Comparison of ENCODE assay signal across 16 cellular contexts in genomic region chr9:113612828-113613227, GRCh38.
DNase-seq lines count a peak whose midpoint lies in the region; ATAC-seq, FAIRE-seq and TF ChIP-seq lines count a peak whose summit lies in the region.
"Had no signal": no experiment of that assay in that cellular context is flagged by ENCODE, and none has a peak within 500 bp of the region (broad histone marks: within the 10 kb centered on the region; RNA-seq: fewer than 3 reads in every experiment).

No MANE protein-coding gene starts in this region.

- H3K27ac ChIP-seq in HepG2 (ENCODE audit: extremely low read length, insufficient read depth, low read length): no peak overlapping the region
- no peak overlapping the region for H3K27ac ChIP-seq in right lobe of liver
- H3K27ac ChIP-seq in H1 (ENCODE audit: low read depth, low read length): no peak overlapping the region
- H3K27ac ChIP-seq in neuronal stem cell (replicated peaks; ENCODE audit: low read length): no peak overlapping the region
- H3K27ac ChIP-seq: C4-2B had no signal

- H4K91ac ChIP-seq in H1 (replicated peaks; ENCODE audit: insufficient read length, low read length) (no peak overlapping the region), neuronal stem cell (ENCODE audit: low read depth, low read length, poor library complexity) (no peak overlapping the region)

- TF ChIP-seq RAD21 in HepG2 (CRISPR knock-in tag; IDR thresholded peaks at IDR 0.05) (no peak), H1 (IDR thresholded peaks at IDR 0.05 in 1 of 2, conservative IDR thresholded peaks at IDR 0.05 in 1 of 2; ENCODE audit: low read depth in 2 of 2, low read length in 2 of 2) (no peak)

- TF ChIP-seq EP300 in HepG2 (IDR thresholded peaks at IDR 0.05; ENCODE audit: low read depth in 2 of 2, low read length in 2 of 2) (no peak), HepG2 (CRISPR knock-in tag; IDR thresholded peaks at IDR 0.05; ENCODE audit: borderline replicate concordance) (no peak), H1 (IDR thresholded peaks at IDR 0.05; ENCODE audit: borderline replicate concordance in 1 of 2, low read depth in 2 of 2, low read length in 2 of 2) (no peak)

- H3K4me1 ChIP-seq in HepG2 (ENCODE audit: insufficient read depth, low read length) (peaks cover 94% of the 10 kb centered on the region), right lobe of liver (peaks cover 5 to 42% (median 20%) of the 10 kb centered on the region in 4 donors), H1 (replicated peaks in 1 of 4; ENCODE audit: control insufficient read depth in 3 of 4, insufficient read depth in 4 of 4, low read length in 3 of 4) (peaks cover 13 to 23% (median 13%) of the 10 kb centered on the region in 4 experiments), neuronal stem cell (ENCODE audit: control insufficient read depth in 2 of 2, insufficient read depth in 1 of 2, low read depth in 1 of 2, low read length in 2 of 2) (peaks cover 24 to 25% of the 10 kb centered on the region in 2 donors)
- H3K4me1 ChIP-seq: Caco-2 had no signal

- no peak overlapping the region for H3K56ac ChIP-seq in H1 (replicated peaks; ENCODE audit: insufficient read length, low read depth, low read length)

- WGBS in HepG2 (ENCODE audit: low lambda C conversion rate): 58% methylated on average over 5 of the region's 6 CpGs
- WGBS in right lobe of liver (ENCODE audit: insufficient coverage, low coverage, low lambda C conversion rate, missing lambda C conversion rate): 100% methylated on average over 1 of the region's 6 CpGs
- WGBS in H1 (ENCODE audit: extremely low coverage in 1 of 2, insufficient coverage in 1 of 2, insufficient read length in 1 of 2, insufficient replicate concordance in 2 of 2, low coverage in 1 of 2, low lambda C conversion rate in 2 of 2, missing lambda C conversion rate in 1 of 2), 2 experiments: 97% methylated on average over 6 of the region's 6 CpGs; no CpG with 5 or more reads in 1 of the 2 experiments
- no CpG with 5 or more reads among the region's 6 CpGs for WGBS in neuronal stem cell (ENCODE audit: extremely low coverage in 2 of 2, insufficient read length in 2 of 2, insufficient replicate concordance in 1 of 2), 2 donors

- no peak overlapping the region for H4K8ac ChIP-seq in H1 (ENCODE audit: extremely low read depth, insufficient read depth, low read length)
- H4K8ac ChIP-seq in neuronal stem cell (ENCODE audit: low read depth, low read length): no peak overlapping the region

- intact Hi-C loops in HepG2 (cut with micrococcal nuclease; ENCODE audit: unreplicated experiment) (no loop called here), right lobe of liver (cut with DNase I) (no loop called here)

- ATAC-seq in HepG2 (no peak), right lobe of liver (no peak), HG02623 (IDR thresholded peaks at IDR 0.05; ENCODE audit: unreplicated experiment) (no peak), GM18867 (IDR thresholded peaks at IDR 0.05; ENCODE audit: unreplicated experiment) (no peak)
- ATAC-seq: CD8-positive, alpha-beta T cell; HCT116 had no signal

- DNase-seq in HepG2 (ENCODE audit: low spot score): no peak
- DNase-seq in right lobe of liver: no peak
- no peak for DNase-seq in H1 (ENCODE audit: low read depth in 1 of 2, low spot score in 2 of 2)
- DNase-seq in neuronal stem cell (ENCODE audit: low spot score): no peak
- DNase-seq in effector CD8-positive, alpha-beta T cell (lab: John Stamatoyannopoulos, UW): no peak
- DNase-seq: ACHN; Caco-2; CD8-positive, alpha-beta T cell; DND-41; GDM1 had no signal

- TF ChIP-seq CTCF in HepG2 (CRISPR knock-in tag; IDR thresholded peaks at IDR 0.05): no peak
- TF ChIP-seq CTCF in right lobe of liver (IDR thresholded peaks at IDR 0.05): no peak
- no peak for TF ChIP-seq CTCF in H1 (IDR thresholded peaks at IDR 0.05; ENCODE audit: control extremely low read depth in 1 of 3, insufficient read depth in 1 of 3, low read depth in 1 of 3, low read length in 3 of 3)

- no peak overlapping the region for H3K4me3 ChIP-seq in HepG2 (replicated peaks in 1 of 3; ENCODE audit: insufficient read depth in 1 of 3, low read depth in 2 of 3, low read length in 3 of 3)
- no peak overlapping the region for H3K4me3 ChIP-seq in right lobe of liver
- H3K4me3 ChIP-seq in H1 (ENCODE audit: extremely low read depth in 1 of 4, insufficient read depth in 2 of 4, low read depth in 3 of 4, low read length in 4 of 4): no peak overlapping the region
- no peak overlapping the region for H3K4me3 ChIP-seq in neuronal stem cell (ENCODE audit: low read length in 2 of 2)

- CTCF ChIA-PET in HepG2 (lab: Yijun Ruan, JAX; ENCODE audit: low intra/inter-chr PET ratio, low total read pairs) (no interaction called here), H1 (lab: Charles Lee; ENCODE audit: partially characterized antibody) (interaction anchor here (0.7 to 7.3 kb wide), 8 partner anchors 11 to 679 kb away, joined by 3 to 71 read pairs (median 6); no protein-coding TSS in a partner anchor)

- H4K20me1 ChIP-seq in HepG2 (ENCODE audit: insufficient read depth, low read length): no peaks in the 10 kb centered on the region
- H4K20me1 ChIP-seq in H1 (replicated peaks in 1 of 2; ENCODE audit: control insufficient read depth in 1 of 2, insufficient read depth in 2 of 2, low read length in 2 of 2): peaks cover 0 to 3% of the 10 kb centered on the region in 2 experiments

- H2BK20ac ChIP-seq in H1 (ENCODE audit: low read length): no peak overlapping the region

- POLR2A ChIA-PET in HepG2 (lab: Yijun Ruan, JAX): interaction anchor here (0.8 kb wide), 1 partner anchor 38 kb away, joined by 3 read pairs; no protein-coding TSS in a partner anchor
- POLR2A ChIA-PET in H1 (lab: Charles Lee; ENCODE audit: partially characterized antibody): interaction anchor here (1.0 to 4.6 kb wide), 3 partner anchors 8 to 42 kb away, joined by 4 to 40 read pairs (median 4); no protein-coding TSS in a partner anchor

- no peak overlapping the region for H2BK120ac ChIP-seq in H1 (replicated peaks; ENCODE audit: low read depth, low read length)
- H2BK120ac ChIP-seq in neuronal stem cell (ENCODE audit: low read depth, low read length): no peak overlapping the region

- H2BK15ac ChIP-seq in H1 (ENCODE audit: low read length) (0 out of 2 replicates have a peak overlapping the region, but pooled peaks have one; percentile 77), neuronal stem cell (ENCODE audit: low read length) (no peak overlapping the region)

- in situ Hi-C loops in HepG2 (cut with HindIII; ENCODE audit: extremely low pct_ligation_motif_present, low pct_unique_long_range_greater_than_20kb): no loop called here

- FAIRE-seq in HepG2 (lab: Jason Lieb, UNC): no peak
- no peak for FAIRE-seq in H1 (lab: Jason Lieb, UNC)
- FAIRE-seq: GM12892, GM19239 had no signal

- H3K79me1 ChIP-seq in H1 (ENCODE audit: low read depth, low read length) (no peaks in the 10 kb centered on the region), neuronal stem cell (ENCODE audit: low read depth, low read length) (no peaks in the 10 kb centered on the region)

- no peak for TF ChIP-seq POLR2A in HepG2 (IDR thresholded peaks at IDR 0.05; ENCODE audit: insufficient read depth in 1 of 2, low read depth in 2 of 2, low read length in 2 of 2)
- no peak for TF ChIP-seq POLR2A in right lobe of liver (IDR thresholded peaks at IDR 0.05)
- no peak for TF ChIP-seq POLR2A in H1 (IDR thresholded peaks at IDR 0.05; ENCODE audit: control extremely low read depth in 1 of 2, low read depth in 2 of 2, low read length in 2 of 2)

- BruUV-seq in HepG2 (replicated peaks; lab: Mats Ljungman, UMichigan): no TSS peak

- H3K23me2 ChIP-seq in H1 (ENCODE audit: low read depth, low read length): peaks cover 9% of the 10 kb centered on the region

- H3K23ac ChIP-seq in H1 (ENCODE audit: insufficient read length): no peak overlapping the region
- no peak overlapping the region for H3K23ac ChIP-seq in neuronal stem cell (ENCODE audit: low read depth, low read length, poor library complexity)

- peaks cover 0 to 6% of the 10 kb centered on the region in 2 experiments; a peak in 1 of 5 replicates for H3K27me3 ChIP-seq in HepG2 (ENCODE audit: control insufficient read depth in 1 of 2, insufficient read depth in 2 of 2, low read length in 2 of 2)
- no peaks in the 10 kb centered on the region for H3K27me3 ChIP-seq in right lobe of liver
- no peaks in the 10 kb centered on the region for H3K27me3 ChIP-seq in H1 (replicated peaks in 1 of 4; ENCODE audit: control insufficient read depth in 3 of 4, extremely low read depth in 1 of 4, insufficient read depth in 3 of 4, low read length in 3 of 4)
- no peaks in the 10 kb centered on the region for H3K27me3 ChIP-seq in neuronal stem cell (ENCODE audit: control insufficient read depth in 3 of 3, insufficient read depth in 3 of 3, low read depth in 1 of 3, low read length in 3 of 3)

- no peak overlapping the region for H2AK5ac ChIP-seq in H1 (ENCODE audit: low read depth, low read length)
- H2AK5ac ChIP-seq in neuronal stem cell (ENCODE audit: low read depth, low read length): peak overlapping the region; percentile 53

- no peaks in the 10 kb centered on the region for H3K36me3 ChIP-seq in HepG2 (replicated peaks in 1 of 2; ENCODE audit: control insufficient read depth in 1 of 2, insufficient read depth in 2 of 2, low read length in 2 of 2)
- H3K36me3 ChIP-seq in right lobe of liver: no peaks in the 10 kb centered on the region
- H3K36me3 ChIP-seq in H1 (ENCODE audit: control insufficient read depth in 2 of 4, insufficient read depth in 4 of 4, low read length in 3 of 4): no peaks in the 10 kb centered on the region
- H3K36me3 ChIP-seq in neuronal stem cell (replicated peaks in 1 of 2; ENCODE audit: control insufficient read depth in 2 of 2, insufficient read depth in 2 of 2, low read length in 2 of 2): no peaks in the 10 kb centered on the region

- H3K18ac ChIP-seq in H1 (ENCODE audit: extremely low read depth, low read length) (no peak overlapping the region), neuronal stem cell (ENCODE audit: low read length) (no peak overlapping the region)

- H2BK12ac ChIP-seq in H1 (ENCODE audit: low read depth, low read length) (no peak overlapping the region), neuronal stem cell (ENCODE audit: low read length) (no peak overlapping the region)

- H3K9ac ChIP-seq in HepG2 (ENCODE audit: insufficient read depth, low read depth, low read length) (no peak overlapping the region), H1 (replicated peaks in 1 of 4; ENCODE audit: extremely low read depth in 1 of 4, low read depth in 3 of 4, low read length in 3 of 4) (no peak overlapping the region), neuronal stem cell (ENCODE audit: low read depth, low read length, poor library complexity) (no peak overlapping the region)

- no peak overlapping the region for H3K14ac ChIP-seq in H1 (ENCODE audit: insufficient read length)
- no peak overlapping the region for H3K14ac ChIP-seq in neuronal stem cell (ENCODE audit: low read length)

- H3K9me3 ChIP-seq in HepG2 (ENCODE audit: low read length): no peaks in the 10 kb centered on the region
- no peaks in the 10 kb centered on the region for H3K9me3 ChIP-seq in right lobe of liver
- H3K9me3 ChIP-seq in H1 (ENCODE audit: insufficient read depth in 2 of 2, low read depth in 1 of 2, low read length in 1 of 2): no peaks in the 10 kb centered on the region
- peaks cover 0 to 1% of the 10 kb centered on the region in 2 donors for H3K9me3 ChIP-seq in neuronal stem cell (replicated peaks in 1 of 2; ENCODE audit: control insufficient read depth in 2 of 2, insufficient read depth in 1 of 2, low read depth in 1 of 2, low read length in 2 of 2)
- H3K9me3 ChIP-seq: Caco-2 had no signal

- H3K79me2 ChIP-seq in HepG2 (ENCODE audit: insufficient read depth, low read length) (no peaks in the 10 kb centered on the region), H1 (ENCODE audit: control insufficient read depth in 1 of 2, insufficient read depth in 2 of 2, low read length in 2 of 2) (no peaks in the 10 kb centered on the region)

- no peak overlapping the region for H2BK5ac ChIP-seq in H1 (ENCODE audit: low read depth, low read length)
- no peak overlapping the region for H2BK5ac ChIP-seq in neuronal stem cell (ENCODE audit: low read length)

- H4K5ac ChIP-seq in H1 (ENCODE audit: insufficient read length, low read depth, low read length): no peak overlapping the region

- H2AFZ ChIP-seq in HepG2 (ENCODE audit: low read length) (no peak overlapping the region), H1 (ENCODE audit: low read length) (no peak overlapping the region), neuronal stem cell (ENCODE audit: low read length) (no peak overlapping the region)

- H3K4ac ChIP-seq in H1 (replicated peaks; ENCODE audit: insufficient read length, low read depth, low read length) (no peak overlapping the region), neuronal stem cell (ENCODE audit: low read length) (no peak overlapping the region)

- no peak overlapping the region for H3K4me2 ChIP-seq in HepG2 (ENCODE audit: low read depth, low read length)
- H3K4me2 ChIP-seq in H1 (ENCODE audit: insufficient read depth in 1 of 2, low read depth in 2 of 2, low read length in 2 of 2): no peak overlapping the region
- H3K4me2 ChIP-seq in neuronal stem cell (ENCODE audit: insufficient read depth, low read length, poor library complexity, severe bottlenecking): no peak overlapping the region
